13 cellular contexts compared by ENCODE assay signal in genomic region chr6:159594750-159595117, GRCh38.
DNase-seq lines count a peak whose midpoint lies in the region; ATAC-seq and TF ChIP-seq lines count a peak whose summit lies in the region.
"Had no signal": no experiment of that assay in that cellular context is flagged by ENCODE, and none has a peak within 500 bp of the region (broad histone marks: within the 10 kb centered on the region; RNA-seq: fewer than 3 reads in every experiment).

No MANE protein-coding gene starts in this region.

- no peaks in the 10 kb centered on the region for H3K27me3 Mint-ChIP-seq in activated CD8-positive, alpha-beta T cell treated with anti-CD3 and anti-CD28 coated beads for 36 hours
- no peaks in the 10 kb centered on the region for H3K27me3 Mint-ChIP-seq in activated CD8-positive, alpha-beta T cell treated with anti-CD3 and anti-CD28 coated beads, Interleukin-2, amount 10 ng/mL, durations not matched to agents 7 days and 5 days (ENCODE audit: low read depth)
- no peaks in the 10 kb centered on the region for H3K27me3 Mint-ChIP-seq in activated T-helper 17 cell treated with anti-CD3 and anti-CD28 coated beads, Interleukin-2, amount 50 U/mL, for 72 hours

- H3K36me3 Mint-ChIP-seq in activated CD8-positive, alpha-beta T cell treated with anti-CD3 and anti-CD28 coated beads for 36 hours (ENCODE audit: low read depth): no peaks in the 10 kb centered on the region
- H3K36me3 Mint-ChIP-seq in activated CD8-positive, alpha-beta T cell treated with anti-CD3 and anti-CD28 coated beads, Interleukin-2, amount 10 ng/mL, durations not matched to agents 7 days and 5 days (ENCODE audit: low read depth): no peaks in the 10 kb centered on the region
- no peaks in the 10 kb centered on the region for H3K36me3 Mint-ChIP-seq in activated T-helper 17 cell treated with anti-CD3 and anti-CD28 coated beads, Interleukin-2, amount 50 U/mL, for 72 hours (ENCODE audit: low read depth)

- H3K4me1 Mint-ChIP-seq in activated CD8-positive, alpha-beta T cell treated with anti-CD3 and anti-CD28 coated beads for 36 hours (ENCODE audit: low read depth): peaks cover 15% of the 10 kb centered on the region
- H3K4me1 Mint-ChIP-seq in activated CD8-positive, alpha-beta T cell treated with anti-CD3 and anti-CD28 coated beads, Interleukin-2, amount 10 ng/mL, durations not matched to agents 7 days and 5 days (ENCODE audit: low read depth): no peaks in the 10 kb centered on the region
- peaks cover 10% of the 10 kb centered on the region for H3K4me1 Mint-ChIP-seq in activated T-helper 17 cell treated with anti-CD3 and anti-CD28 coated beads, Interleukin-2, amount 50 U/mL, for 72 hours

- DNase-seq in activated CD8-positive, alpha-beta T cell treated with anti-CD3 and anti-CD28 coated beads for 36 hours: no peak
- no peak for DNase-seq in activated CD8-positive, alpha-beta T cell treated with anti-CD3 and anti-CD28 coated beads, Interleukin-2, amount 10 ng/mL, durations not matched to agents 7 days and 5 days
- DNase-seq in foreskin fibroblast (peak; percentile 62 to 81), stromal cell of bone marrow (ENCODE audit: low read depth) (peak; percentile 76), NCI-H1417 treated with DMSO at 0.1 percent for 48 hours (lab: John Stamatoyannopoulos, UW) (no peak), NCI-H1694 (lab: John Stamatoyannopoulos, UW) (no peak), T-helper 2 cell (no peak)
- DNase-seq: AML-193, NCI-H2107 had no signal

- intact Hi-C loops in activated CD8-positive, alpha-beta T cell treated with anti-CD3 and anti-CD28 coated beads for 36 hours (cut with micrococcal nuclease): no loop called here

- no peak overlapping the region for H3K4me3 Mint-ChIP-seq in activated CD8-positive, alpha-beta T cell treated with anti-CD3 and anti-CD28 coated beads for 36 hours
- H3K4me3 Mint-ChIP-seq in activated CD8-positive, alpha-beta T cell treated with anti-CD3 and anti-CD28 coated beads, Interleukin-2, amount 10 ng/mL, durations not matched to agents 7 days and 5 days: no peak overlapping the region
- peak overlapping the region; percentile 57 for H3K4me3 Mint-ChIP-seq in activated T-helper 17 cell treated with anti-CD3 and anti-CD28 coated beads, Interleukin-2, amount 50 U/mL, for 72 hours

- POLR2A ChIA-PET in activated CD8-positive, alpha-beta T cell treated with anti-CD3 and anti-CD28 coated beads for 36 hours (lab: Charles Lee): no interaction called here
- POLR2A ChIA-PET in activated CD8-positive, alpha-beta T cell treated with anti-CD3 and anti-CD28 coated beads, Interleukin-2, amount 10 ng/mL, durations not matched to agents 7 days and 5 days (lab: Charles Lee): no interaction called here

- no peaks in the 10 kb centered on the region for H3K9me3 Mint-ChIP-seq in activated CD8-positive, alpha-beta T cell treated with anti-CD3 and anti-CD28 coated beads for 36 hours
- no peaks in the 10 kb centered on the region for H3K9me3 Mint-ChIP-seq in activated CD8-positive, alpha-beta T cell treated with anti-CD3 and anti-CD28 coated beads, Interleukin-2, amount 10 ng/mL, durations not matched to agents 7 days and 5 days (ENCODE audit: insufficient read depth)
- H3K9me3 Mint-ChIP-seq in activated T-helper 17 cell treated with anti-CD3 and anti-CD28 coated beads, Interleukin-2, amount 50 U/mL, for 72 hours: no peaks in the 10 kb centered on the region

- peak; percentile 42 for ATAC-seq in activated CD8-positive, alpha-beta T cell treated with anti-CD3 and anti-CD28 coated beads for 36 hours
- ATAC-seq in activated CD8-positive, alpha-beta T cell treated with anti-CD3 and anti-CD28 coated beads, Interleukin-2, amount 10 ng/mL, durations not matched to agents 7 days and 5 days: no peak
- peak; percentile 82 for ATAC-seq in activated T-helper 17 cell treated with anti-CD3 and anti-CD28 coated beads, Interleukin-2, amount 50 U/mL, for 72 hours (replicated peaks)

- no peak overlapping the region for H3K4me3 ChIP-seq in foreskin fibroblast (ENCODE audit: low read depth in 1 of 2, low read length in 2 of 2)
- H3K4me3 ChIP-seq: esophagus muscularis mucosa, SK-N-MC, tibial nerve had no signal

- peak overlapping the region; percentile 11 for H3K27ac Mint-ChIP-seq in activated CD8-positive, alpha-beta T cell treated with anti-CD3 and anti-CD28 coated beads for 36 hours
- H3K27ac Mint-ChIP-seq in activated CD8-positive, alpha-beta T cell treated with anti-CD3 and anti-CD28 coated beads, Interleukin-2, amount 10 ng/mL, durations not matched to agents 7 days and 5 days: no peak overlapping the region
- peak overlapping the region; percentile 86 for H3K27ac Mint-ChIP-seq in activated T-helper 17 cell treated with anti-CD3 and anti-CD28 coated beads, Interleukin-2, amount 50 U/mL, for 72 hours

- no peak for TF ChIP-seq CTCF in activated CD8-positive, alpha-beta T cell treated with anti-CD3 and anti-CD28 coated beads for 36 hours (IDR thresholded peaks at IDR 0.05)
- TF ChIP-seq CTCF in foreskin fibroblast (IDR thresholded peaks at IDR 0.05; ENCODE audit: low read depth, low read length): no peak

- CTCF ChIA-PET in activated CD8-positive, alpha-beta T cell treated with anti-CD3 and anti-CD28 coated beads for 36 hours (lab: Charles Lee): interaction anchor here (2.6 kb wide), 1 partner anchor 60 kb away, joined by 14 read pairs; no protein-coding TSS in a partner anchor
- CTCF ChIA-PET in activated CD8-positive, alpha-beta T cell treated with anti-CD3 and anti-CD28 coated beads, Interleukin-2, amount 10 ng/mL, durations not matched to agents 7 days and 5 days (lab: Charles Lee): no interaction called here

Comparison
In these comparisons a context has a peak if more than half of its experiments do, and no peak if none do; other contexts are left out.
1. DNase-seq: peak in foreskin fibroblast (2 of 2) and stromal cell of bone marrow (single experiment); none in activated CD8-positive, alpha-beta T cell treated with anti-CD3 and anti-CD28 coated beads for 36 hours (single experiment), activated CD8-positive, alpha-beta T cell treated with anti-CD3 and anti-CD28 coated beads, Interleukin-2, amount 10 ng/mL, durations not matched to agents 7 days and 5 days (single experiment), NCI-H1417 treated with DMSO at 0.1 percent for 48 hours (single experiment), NCI-H1694 (single experiment) and T-helper 2 cell (0 of 5).